9 cellular contexts compared by ENCODE assay signal in genomic region chr17:27578718-27579085, GRCh38. TPM values are rescaled to one million over a fixed set of nuclear protein-coding genes. Genes with fewer than 3 reads are reported as not detected.
DNase-seq lines count a peak whose midpoint lies in the region; ATAC-seq, FAIRE-seq and TF ChIP-seq lines count a peak whose summit lies in the region.
"Had no signal": no experiment of that assay in that cellular context is flagged by ENCODE, and none has a peak within 500 bp of the region (broad histone marks: within the 10 kb centered on the region; RNA-seq: fewer than 3 reads in every experiment).

No MANE protein-coding gene starts in this region.

- H3K9me2 ChIP-seq in GM23248 (ENCODE audit: insufficient read depth), result no peaks in the 10 kb centered on the region

- H3K27me3 ChIP-seq in GM23248 (replicated peaks; ENCODE audit: insufficient read depth) (no peaks in the 10 kb centered on the region), Panc1 (ENCODE audit: control insufficient read depth, insufficient read depth, low read length) (no peaks in the 10 kb centered on the region)

- H3K4me2 ChIP-seq in GM23248 (ENCODE audit: unreplicated experiment), result no peak overlapping the region

- CTCF ChIA-PET in Panc1 (lab: Charles Lee), result interaction anchor here (0.6 to 1.0 kb wide), 2 partner anchors 13 to 21 kb away, joined by 3 to 19 read pairs; no protein-coding TSS in a partner anchor

- no peaks in the 10 kb centered on the region for H3K79me2 ChIP-seq in GM23248 (ENCODE audit: insufficient read depth)

- no peak for TF ChIP-seq POLR2A in erythroblast (IDR thresholded peaks at IDR 0.05; ENCODE audit: low read length)

- no peak overlapping the region for H2AFZ ChIP-seq in GM23248

- no peak for FAIRE-seq in frontal cortex (lab: Jason Lieb, UNC)

- 74 to 77% methylated on average over 4 of the region's 4 CpGs for WGBS in GM23248 (ENCODE audit: low coverage in 1 of 2, low lambda C conversion rate in 2 of 2, missing lambda C conversion rate in 2 of 2), 2 experiments

- peak; percentile 71 for ATAC-seq in GM18499 (IDR thresholded peaks at IDR 0.05; ENCODE audit: insufficient read depth, unreplicated experiment)
- ATAC-seq in Panc1, result peak; percentile 58; the same call in 1 of the 2 replicates

- H3K9me3 ChIP-seq in GM23248 (ENCODE audit: low read depth), result no peaks in the 10 kb centered on the region
- no peaks in the 10 kb centered on the region for H3K9me3 ChIP-seq in Panc1 (ENCODE audit: control insufficient read depth, insufficient read depth, low read depth, low read length)

- intact Hi-C loops in Panc1 (cut with micrococcal nuclease; ENCODE audit: unreplicated experiment), result no loop called here

- H3K36me3 ChIP-seq in GM23248 (ENCODE audit: low read depth) (no peaks in the 10 kb centered on the region), Panc1 (ENCODE audit: control insufficient read depth, insufficient read depth, low read length) (no peaks in the 10 kb centered on the region)

- no peak overlapping the region for H3K9ac ChIP-seq in GM23248

- H3K4me3 ChIP-seq in GM23248 (no peak overlapping the region), Panc1 (ENCODE audit: low read depth in 2 of 2, low read length in 2 of 2) (no peak overlapping the region)

- DNase-seq in GM23248, result peak; percentile 48
- DNase-seq in Panc1 (ENCODE audit: low read depth, low spot score), result no peak
- DNase-seq in erythroblast (lab: John Stamatoyannopoulos, UW), result peak; percentile 61 to 71
- no peak for DNase-seq in NCI-H446 treated with DMSO at 0.1 percent for 48 hours (lab: John Stamatoyannopoulos, UW)
- no peak for DNase-seq in DMS79 treated with DMSO at 0.1 percent for 48 hours (lab: John Stamatoyannopoulos, UW)
- DNase-seq in frontal cortex (ENCODE audit: low spot score in 2 of 2), result no peak
- DNase-seq in ureter (ENCODE audit: low spot score), result no peak

- POLR2A ChIA-PET in Panc1 (lab: Charles Lee), result no interaction called here

- in situ Hi-C loops in GM23248 (cut with MboI), result no loop called here
- in situ Hi-C loops in Panc1 (cut with HindIII; ENCODE audit: low pct_unique_long_range_greater_than_20kb, low sequenced_read_pairs), result no loop called here

- H3F3A ChIP-seq in GM23248 (ENCODE audit: insufficient read depth), result peaks cover 23% of the 10 kb centered on the region

- BruUV-seq in Panc1 (replicated peaks; lab: Mats Ljungman, UMichigan), result no TSS peak

- H3K4me1 ChIP-seq in GM23248 (ENCODE audit: insufficient read depth), result peaks cover 27% of the 10 kb centered on the region
- peaks cover 23% of the 10 kb centered on the region for H3K4me1 ChIP-seq in Panc1 (ENCODE audit: control insufficient read depth, insufficient read depth, low read length)

- no peak overlapping the region for H3K27ac ChIP-seq in GM23248
- H3K27ac ChIP-seq in Panc1 (ENCODE audit: low read length), result no peak overlapping the region
- H3K27ac ChIP-seq: epithelial cell of prostate had no signal

- TF ChIP-seq CTCF in Panc1 (IDR thresholded peaks at IDR 0.05), result no peak

- H4K20me1 ChIP-seq in GM23248 (ENCODE audit: insufficient read depth), result no peaks in the 10 kb centered on the region

RNA-seq across cellular contexts. Expression of gene LGALS9, which starts 52.3 kb away (rescaled TPM):
- 1.3 and 3.2 TPM in 2 replicates for total RNA-seq in GM23248 (2014; rRNA removed; shearing (Covaris generic))
- 1.8 and 4.1 TPM in 2 replicates for polyA plus RNA-seq in GM23248 (2016; fragmentation: Nextera tagmentation; extraction: Ambion mirVana)
- total RNA-seq in Panc1 (2021; ENCODE audit: unreplicated experiment) (1.6 TPM), frontal cortex (0.41 TPM), ureter (80.7 TPM)
- polyA plus RNA-seq in Panc1 (2012; ENCODE audit: insufficient read length), result 1.2 TPM

Comparison
In these comparisons a context has a peak if more than half of its experiments do, and no peak if none do; other contexts are left out.
1. DNase-seq: peak in GM23248 (single experiment) and erythroblast (2 of 2); none in Panc1 (single experiment), NCI-H446 treated with DMSO at 0.1 percent for 48 hours (single experiment), DMS79 treated with DMSO at 0.1 percent for 48 hours (single experiment), frontal cortex (0 of 2) and ureter (single experiment).
2. RNA of gene LGALS9, which starts 52.3 kb away (total RNA-seq): 80.7 TPM in ureter (single experiment); 1.3 to 3.2 TPM in GM23248, 1.6 TPM in Panc1 (single experiment) and 0.41 TPM in frontal cortex (single experiment); every median in the first group is over 10 times any median in the second.